In the genomic region with DNA sequence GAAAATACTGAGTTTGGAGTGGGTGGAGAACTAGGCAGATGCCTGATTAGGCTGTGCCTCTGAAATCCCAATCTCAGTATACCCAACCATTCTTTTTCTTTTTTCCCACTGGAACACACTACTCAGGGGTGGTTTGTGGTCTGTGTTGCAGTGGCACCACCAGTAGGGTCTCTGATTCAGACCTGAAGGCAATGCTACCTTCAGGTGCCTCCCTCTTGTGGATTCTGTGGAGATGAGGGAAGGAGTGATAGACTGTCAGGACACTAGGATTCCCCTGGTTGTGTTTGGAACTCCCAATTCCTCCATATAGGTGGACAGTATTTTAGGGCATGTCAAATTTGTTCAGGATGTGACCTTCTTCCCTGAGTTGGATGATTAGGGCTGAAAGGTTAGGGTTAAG, we compare ENCODE assay signal across 3 cellular contexts.
TF ChIP-seq lines count a peak whose summit lies in the region.

No MANE protein-coding gene starts in this region.

TF ChIP-seq in HepG2, 621 proteins besides CTCF, POLR2A, EP300 and RAD21:
- no peak for TF ChIP-seq ZNF788 (CRISPR knock-in tag; IDR thresholded peaks at IDR 0.05; ENCODE audit: borderline replicate concordance)
- TF ChIP-seq HNRNPLL (IDR thresholded peaks at IDR 0.05; ENCODE audit: low read depth, low read length, poor library complexity, severe bottlenecking): no peak
- TF ChIP-seq ZZZ3 (CRISPR knock-in tag; IDR thresholded peaks at IDR 0.05; ENCODE audit: borderline replicate concordance): no peak
- TF ChIP-seq SMAD1 (CRISPR knock-in tag; IDR thresholded peaks at IDR 0.05; ENCODE audit: borderline replicate concordance, low read depth): no peak
- no peak for TF ChIP-seq ZNF430 (CRISPR knock-in tag; IDR thresholded peaks at IDR 0.05)
- TF ChIP-seq RELA (CRISPR knock-in tag; IDR thresholded peaks at IDR 0.05): no peak
- no peak for TF ChIP-seq FIP1L1 (IDR thresholded peaks at IDR 0.05; ENCODE audit: borderline replicate concordance, insufficient read depth, low read depth, low read length)
- TF ChIP-seq, protein P1, sequence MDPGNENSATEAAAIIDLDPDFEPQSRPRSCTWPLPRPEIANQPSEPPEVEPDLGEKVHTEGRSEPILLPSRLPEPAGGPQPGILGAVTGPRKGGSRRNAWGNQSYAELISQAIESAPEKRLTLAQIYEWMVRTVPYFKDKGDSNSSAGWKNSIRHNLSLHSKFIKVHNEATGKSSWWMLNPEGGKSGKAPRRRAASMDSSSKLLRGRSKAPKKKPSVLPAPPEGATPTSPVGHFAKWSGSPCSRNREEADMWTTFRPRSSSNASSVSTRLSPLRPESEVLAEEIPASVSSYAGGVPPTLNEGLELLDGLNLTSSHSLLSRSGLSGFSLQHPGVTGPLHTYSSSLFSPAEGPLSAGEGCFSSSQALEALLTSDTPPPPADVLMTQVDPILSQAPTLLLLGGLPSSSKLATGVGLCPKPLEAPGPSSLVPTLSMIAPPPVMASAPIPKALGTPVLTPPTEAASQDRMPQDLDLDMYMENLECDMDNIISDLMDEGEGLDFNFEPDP (CRISPR knock-in tag; conservative IDR thresholded peaks at IDR 0.05): no peak
- TF ChIP-seq ZBTB42 (CRISPR knock-in tag; IDR thresholded peaks at IDR 0.05): no peak
TF ChIP-seq in HepG2: peak in this region for 0.

TF ChIP-seq in WTC11, 78 proteins besides CTCF, POLR2A, EP300 and RAD21 (continues in another document):
- TF ChIP-seq TP53 (CRISPR knock-in tag; IDR thresholded peaks at IDR 0.05) (no peak), CBFB (CRISPR knock-in tag; IDR thresholded peaks at IDR 0.05; ENCODE audit: low read depth) (no peak), ZNF671 (CRISPR knock-in tag; IDR thresholded peaks at IDR 0.05) (no peak), GTF2I (CRISPR knock-in tag; conservative IDR thresholded peaks at IDR 0.05) (no peak), TEAD1 (CRISPR knock-in tag; IDR thresholded peaks at IDR 0.05) (no peak), SMAD3 (CRISPR knock-in tag; IDR thresholded peaks at IDR 0.05; ENCODE audit: borderline replicate concordance) (no peak), TCF7 (CRISPR knock-in tag; IDR thresholded peaks at IDR 0.05; ENCODE audit: low read depth) (no peak), ZNF317 (CRISPR knock-in tag; IDR thresholded peaks at IDR 0.05; ENCODE audit: borderline replicate concordance, low read depth) (no peak), JUN (CRISPR knock-in tag; IDR thresholded peaks at IDR 0.05) (no peak), ESRRA (CRISPR knock-in tag; IDR thresholded peaks at IDR 0.05; ENCODE audit: borderline replicate concordance) (no peak)
- TF ChIP-seq, protein P2, sequence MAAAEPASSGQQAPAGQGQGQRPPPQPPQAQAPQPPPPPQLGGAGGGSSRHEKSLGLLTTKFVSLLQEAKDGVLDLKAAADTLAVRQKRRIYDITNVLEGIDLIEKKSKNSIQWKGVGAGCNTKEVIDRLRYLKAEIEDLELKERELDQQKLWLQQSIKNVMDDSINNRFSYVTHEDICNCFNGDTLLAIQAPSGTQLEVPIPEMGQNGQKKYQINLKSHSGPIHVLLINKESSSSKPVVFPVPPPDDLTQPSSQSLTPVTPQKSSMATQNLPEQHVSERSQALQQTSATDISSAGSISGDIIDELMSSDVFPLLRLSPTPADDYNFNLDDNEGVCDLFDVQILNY (CRISPR knock-in tag; IDR thresholded peaks at IDR 0.05): no peak
- TF ChIP-seq, protein P3, sequence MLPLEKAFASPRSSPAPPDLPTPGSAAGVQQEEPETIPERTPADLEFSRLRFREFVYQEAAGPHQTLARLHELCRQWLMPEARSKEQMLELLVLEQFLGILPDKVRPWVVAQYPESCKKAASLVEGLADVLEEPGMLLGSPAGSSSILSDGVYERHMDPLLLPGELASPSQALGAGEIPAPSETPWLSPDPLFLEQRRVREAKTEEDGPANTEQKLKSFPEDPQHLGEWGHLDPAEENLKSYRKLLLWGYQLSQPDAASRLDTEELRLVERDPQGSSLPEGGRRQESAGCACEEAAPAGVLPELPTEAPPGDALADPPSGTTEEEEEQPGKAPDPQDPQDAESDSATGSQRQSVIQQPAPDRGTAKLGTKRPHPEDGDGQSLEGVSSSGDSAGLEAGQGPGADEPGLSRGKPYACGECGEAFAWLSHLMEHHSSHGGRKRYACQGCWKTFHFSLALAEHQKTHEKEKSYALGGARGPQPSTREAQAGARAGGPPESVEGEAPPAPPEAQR (CRISPR knock-in tag; IDR thresholded peaks at IDR 0.05): no peak
- TF ChIP-seq, protein P4, sequence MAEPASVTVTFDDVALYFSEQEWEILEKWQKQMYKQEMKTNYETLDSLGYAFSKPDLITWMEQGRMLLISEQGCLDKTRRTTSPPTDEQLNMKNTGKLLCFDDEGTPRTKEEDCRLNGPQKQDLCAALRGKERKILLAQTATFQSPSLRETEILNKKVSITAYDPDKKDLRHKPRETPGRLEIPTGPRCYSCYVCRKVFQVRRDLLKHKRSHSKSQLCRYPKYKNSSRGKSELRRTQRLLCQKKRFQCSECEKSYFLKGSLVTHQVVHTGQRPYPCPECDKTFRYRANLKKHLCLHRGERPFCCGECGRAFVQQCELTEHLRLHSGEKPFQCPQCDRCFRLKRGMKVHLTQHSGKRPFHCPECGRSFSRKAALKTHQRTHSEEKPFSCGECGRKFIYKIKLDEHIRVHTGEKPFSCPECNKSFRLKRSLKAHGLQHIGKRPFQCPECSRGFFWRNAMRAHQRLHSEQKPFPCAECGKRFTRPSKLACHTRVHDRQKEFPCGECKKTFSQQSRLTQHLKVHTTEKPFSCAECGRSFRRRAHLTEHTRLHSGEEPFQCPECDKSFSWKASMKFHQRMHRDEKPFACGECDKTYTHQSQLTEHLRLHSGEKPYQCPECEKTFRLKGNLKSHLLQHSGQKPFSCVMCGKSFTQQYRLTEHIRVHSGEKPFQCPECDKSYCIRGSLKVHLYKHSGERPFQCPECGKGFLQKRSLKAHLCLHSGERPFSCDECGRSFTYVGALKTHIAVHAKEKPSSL (CRISPR knock-in tag; conservative IDR thresholded peaks at IDR 0.05): no peak
- TF ChIP-seq, protein P5, sequence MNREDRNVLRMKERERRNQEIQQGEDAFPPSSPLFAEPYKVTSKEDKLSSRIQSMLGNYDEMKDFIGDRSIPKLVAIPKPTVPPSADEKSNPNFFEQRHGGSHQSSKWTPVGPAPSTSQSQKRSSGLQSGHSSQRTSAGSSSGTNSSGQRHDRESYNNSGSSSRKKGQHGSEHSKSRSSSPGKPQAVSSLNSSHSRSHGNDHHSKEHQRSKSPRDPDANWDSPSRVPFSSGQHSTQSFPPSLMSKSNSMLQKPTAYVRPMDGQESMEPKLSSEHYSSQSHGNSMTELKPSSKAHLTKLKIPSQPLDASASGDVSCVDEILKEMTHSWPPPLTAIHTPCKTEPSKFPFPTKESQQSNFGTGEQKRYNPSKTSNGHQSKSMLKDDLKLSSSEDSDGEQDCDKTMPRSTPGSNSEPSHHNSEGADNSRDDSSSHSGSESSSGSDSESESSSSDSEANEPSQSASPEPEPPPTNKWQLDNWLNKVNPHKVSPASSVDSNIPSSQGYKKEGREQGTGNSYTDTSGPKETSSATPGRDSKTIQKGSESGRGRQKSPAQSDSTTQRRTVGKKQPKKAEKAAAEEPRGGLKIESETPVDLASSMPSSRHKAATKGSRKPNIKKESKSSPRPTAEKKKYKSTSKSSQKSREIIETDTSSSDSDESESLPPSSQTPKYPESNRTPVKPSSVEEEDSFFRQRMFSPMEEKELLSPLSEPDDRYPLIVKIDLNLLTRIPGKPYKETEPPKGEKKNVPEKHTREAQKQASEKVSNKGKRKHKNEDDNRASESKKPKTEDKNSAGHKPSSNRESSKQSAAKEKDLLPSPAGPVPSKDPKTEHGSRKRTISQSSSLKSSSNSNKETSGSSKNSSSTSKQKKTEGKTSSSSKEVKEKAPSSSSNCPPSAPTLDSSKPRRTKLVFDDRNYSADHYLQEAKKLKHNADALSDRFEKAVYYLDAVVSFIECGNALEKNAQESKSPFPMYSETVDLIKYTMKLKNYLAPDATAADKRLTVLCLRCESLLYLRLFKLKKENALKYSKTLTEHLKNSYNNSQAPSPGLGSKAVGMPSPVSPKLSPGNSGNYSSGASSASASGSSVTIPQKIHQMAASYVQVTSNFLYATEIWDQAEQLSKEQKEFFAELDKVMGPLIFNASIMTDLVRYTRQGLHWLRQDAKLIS (CRISPR knock-in tag; IDR thresholded peaks at IDR 0.05; ENCODE audit: borderline replicate concordance): no peak

TF ChIP-seq in H1, 55 proteins besides CTCF, POLR2A, EP300 and RAD21:
- TF ChIP-seq RXRA (IDR thresholded peaks at IDR 0.05; ENCODE audit: insufficient read depth, low read depth, low read length): no peak
- no peak for TF ChIP-seq TEAD4 (IDR thresholded peaks at IDR 0.05; ENCODE audit: low read depth, low read length)
- no peak for TF ChIP-seq TAF7 (optimal IDR thresholded peaks at IDR 0.05; ENCODE audit: borderline replicate concordance, low read depth, low read length)
- TF ChIP-seq KDM5A (IDR thresholded peaks at IDR 0.05; ENCODE audit: low read length): no peak
- TF ChIP-seq TBP (IDR thresholded peaks at IDR 0.05; ENCODE audit: low read depth, low read length): no peak
- TF ChIP-seq HDAC6 (IDR thresholded peaks at IDR 0.05; ENCODE audit: low read depth, low read length): no peak
- TF ChIP-seq, protein P6, sequence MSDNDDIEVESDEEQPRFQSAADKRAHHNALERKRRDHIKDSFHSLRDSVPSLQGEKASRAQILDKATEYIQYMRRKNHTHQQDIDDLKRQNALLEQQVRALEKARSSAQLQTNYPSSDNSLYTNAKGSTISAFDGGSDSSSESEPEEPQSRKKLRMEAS (IDR thresholded peaks at IDR 0.05): no peak
- TF ChIP-seq SUZ12 (IDR thresholded peaks at IDR 0.05; ENCODE audit: low read length): no peak
- TF ChIP-seq, protein P7, sequence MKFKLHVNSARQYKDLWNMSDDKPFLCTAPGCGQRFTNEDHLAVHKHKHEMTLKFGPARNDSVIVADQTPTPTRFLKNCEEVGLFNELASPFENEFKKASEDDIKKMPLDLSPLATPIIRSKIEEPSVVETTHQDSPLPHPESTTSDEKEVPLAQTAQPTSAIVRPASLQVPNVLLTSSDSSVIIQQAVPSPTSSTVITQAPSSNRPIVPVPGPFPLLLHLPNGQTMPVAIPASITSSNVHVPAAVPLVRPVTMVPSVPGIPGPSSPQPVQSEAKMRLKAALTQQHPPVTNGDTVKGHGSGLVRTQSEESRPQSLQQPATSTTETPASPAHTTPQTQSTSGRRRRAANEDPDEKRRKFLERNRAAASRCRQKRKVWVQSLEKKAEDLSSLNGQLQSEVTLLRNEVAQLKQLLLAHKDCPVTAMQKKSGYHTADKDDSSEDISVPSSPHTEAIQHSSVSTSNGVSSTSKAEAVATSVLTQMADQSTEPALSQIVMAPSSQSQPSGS (IDR thresholded peaks at IDR 0.05; ENCODE audit: low read length): no peak
- no peak for TF ChIP-seq NRF1 (IDR thresholded peaks at IDR 0.05; ENCODE audit: low read depth, low read length)
- no peak for TF ChIP-seq HDAC2 (IDR thresholded peaks at IDR 0.05; ENCODE audit: borderline replicate concordance in 1 of 2, low read depth in 2 of 2, low read length in 2 of 2)
- no peak for TF ChIP-seq SIX5 (IDR thresholded peaks at IDR 0.05; ENCODE audit: low read depth, low read length)
- no peak for TF ChIP-seq CEBPB (IDR thresholded peaks at IDR 0.05; ENCODE audit: low read depth, low read length)
- TF ChIP-seq SRF (IDR thresholded peaks at IDR 0.05; ENCODE audit: low read depth, low read length): no peak
- no peak for TF ChIP-seq RFX5 (IDR thresholded peaks at IDR 0.05; ENCODE audit: borderline replicate concordance, low read depth, low read length)
- no peak for TF ChIP-seq MAFK (IDR thresholded peaks at IDR 0.05; ENCODE audit: low read depth, low read length)
TF ChIP-seq in H1: peak in this region for 0.
